Comparison of ENCODE assay signal across 9 cellular contexts in genomic region chr10:104300736-104301292, GRCh38. TPM values are rescaled to one million over a fixed set of nuclear protein-coding genes. Genes with fewer than 3 reads are reported as not detected.
A peak's percentile ranks its signal among the peaks of the same experiment; 100 is the strongest.
DNase-seq lines count a peak whose midpoint lies in the region; ATAC-seq and TF ChIP-seq lines count a peak whose summit lies in the region.
"Had no signal": no experiment of that assay in that cellular context is flagged by ENCODE, and none has a peak within 500 bp of the region (broad histone marks: within the 10 kb centered on the region; RNA-seq: fewer than 3 reads in every experiment).

No MANE protein-coding gene starts in this region.

- intact Hi-C loops in activated naive CD4-positive, alpha-beta T cell treated with anti-CD3 and anti-CD28 coated beads for 36 hours (cut with micrococcal nuclease), result loop anchor here (1.0 kb wide), 2 partner anchors 32 to 37 kb away; partner anchors contain the start of genes GSTO2 and ITPRIP
- intact Hi-C loops in OCI-LY7 (cut with micrococcal nuclease; ENCODE audit: unreplicated experiment) (loop anchor here (1.0 kb wide), 1 partner anchor 10 kb away; no protein-coding TSS in a partner anchor), right lobe of liver (cut with DNase I) (no loop called here)

- H2AFZ ChIP-seq in OCI-LY7 (ENCODE audit: low read length), result peak overlapping the region; percentile 26; the same call in 1 of the 2 replicates

- peaks cover 2% of the 10 kb centered on the region for H3K36me3 Mint-ChIP-seq in activated naive CD4-positive, alpha-beta T cell treated with anti-CD3 and anti-CD28 coated beads for 36 hours (ENCODE audit: low read depth)
- H3K36me3 Mint-ChIP-seq in stimulated activated naive B cell treated with anti-CD40 and anti-IgM and Interleukin-4, amounts not matched to agents 10 μg/mL and 1 μg/mL and 100 μg/mL, for 72 hours, result no peaks in the 10 kb centered on the region

- no peaks in the 10 kb centered on the region for H3K36me3 ChIP-seq in OCI-LY7 (ENCODE audit: insufficient read depth, low read length)
- no peaks in the 10 kb centered on the region for H3K36me3 ChIP-seq in right lobe of liver

- no peaks in the 10 kb centered on the region for H3K79me2 ChIP-seq in OCI-LY7 (ENCODE audit: insufficient read depth, low read depth, low read length)

- no peaks in the 10 kb centered on the region for H3K9me3 Mint-ChIP-seq in activated naive CD4-positive, alpha-beta T cell treated with anti-CD3 and anti-CD28 coated beads for 36 hours
- no peaks in the 10 kb centered on the region for H3K9me3 Mint-ChIP-seq in stimulated activated naive B cell treated with anti-CD40 and anti-IgM and Interleukin-4, amounts not matched to agents 10 μg/mL and 1 μg/mL and 100 μg/mL, for 72 hours
- H3K9me3 Mint-ChIP-seq: activated B cell treated with CpG ODN at 0.5 μM for 24 hours had no signal

- H3K4me3 ChIP-seq in OCI-LY7 (ENCODE audit: low read depth, low read length, poor library complexity, severe bottlenecking), result no peak overlapping the region
- no peak overlapping the region for H3K4me3 ChIP-seq in right lobe of liver

- no peak overlapping the region for H3K27ac ChIP-seq in OCI-LY7 (ENCODE audit: low read depth, low read length, poor library complexity, severe bottlenecking)
- peak overlapping the region; percentile 61 to 80 (median 63) for H3K27ac ChIP-seq in right lobe of liver

- no peak for TF ChIP-seq CTCF in OCI-LY7 (conservative IDR thresholded peaks at IDR 0.05; ENCODE audit: low read length)
- no peak for TF ChIP-seq CTCF in right lobe of liver (IDR thresholded peaks at IDR 0.05)

- H3K4me2 ChIP-seq in OCI-LY7 (ENCODE audit: low read length), result peak overlapping the region; percentile 25; the same call in 1 of the 2 replicates

- peak; percentile 56 to 75 (median 58) for ATAC-seq in right lobe of liver
- no peak for ATAC-seq in stimulated activated naive B cell treated with anti-CD40 and anti-IgM and Interleukin-4, amounts not matched to agents 10 μg/mL and 1 μg/mL and 100 μg/mL, for 72 hours (replicated peaks)

- 29% methylated on average over 5 of the region's 7 CpGs for WGBS in right lobe of liver (ENCODE audit: insufficient coverage, low coverage, low lambda C conversion rate, missing lambda C conversion rate)

- peaks cover 36% of the 10 kb centered on the region for H3K4me1 Mint-ChIP-seq in activated naive CD4-positive, alpha-beta T cell treated with anti-CD3 and anti-CD28 coated beads for 36 hours (ENCODE audit: low read depth)
- peaks cover 3 to 10% of the 10 kb centered on the region in 2 donors for H3K4me1 Mint-ChIP-seq in stimulated activated naive B cell treated with anti-CD40 and anti-IgM and Interleukin-4, amounts not matched to agents 10 μg/mL and 1 μg/mL and 100 μg/mL, for 72 hours

- H3K4me1 ChIP-seq in OCI-LY7 (ENCODE audit: insufficient read depth, low read length, poor library complexity, severe bottlenecking) (peaks cover 18% of the 10 kb centered on the region), right lobe of liver (peaks cover 0 to 9% (median 0%) of the 10 kb centered on the region in 4 donors)

- peak overlapping the region; percentile 78 for H3K27ac Mint-ChIP-seq in activated naive CD4-positive, alpha-beta T cell treated with anti-CD3 and anti-CD28 coated beads for 36 hours
- no peak overlapping the region for H3K27ac Mint-ChIP-seq in stimulated activated naive B cell treated with anti-CD40 and anti-IgM and Interleukin-4, amounts not matched to agents 10 μg/mL and 1 μg/mL and 100 μg/mL, for 72 hours
- H3K27ac Mint-ChIP-seq: activated B cell treated with CpG ODN at 0.5 μM for 24 hours had no signal

- no peaks in the 10 kb centered on the region for H4K20me1 ChIP-seq in OCI-LY7 (ENCODE audit: insufficient read depth, low read length)

- H3K4me3 Mint-ChIP-seq in activated naive CD4-positive, alpha-beta T cell treated with anti-CD3 and anti-CD28 coated beads for 36 hours, result peak overlapping the region; percentile 64
- no peak overlapping the region for H3K4me3 Mint-ChIP-seq in stimulated activated naive B cell treated with anti-CD40 and anti-IgM and Interleukin-4, amounts not matched to agents 10 μg/mL and 1 μg/mL and 100 μg/mL, for 72 hours
- H3K4me3 Mint-ChIP-seq: activated B cell treated with CpG ODN at 0.5 μM for 24 hours had no signal

- no TSS peak for BruUV-seq in OCI-LY7 (replicated peaks; lab: Mats Ljungman, UMichigan)

- H3K27me3 ChIP-seq in right lobe of liver, result no peaks in the 10 kb centered on the region

- H3K9me2 ChIP-seq in OCI-LY7 (ENCODE audit: insufficient read depth, low read length), result no peaks in the 10 kb centered on the region

- no peak for TF ChIP-seq POLR2A in right lobe of liver (IDR thresholded peaks at IDR 0.05)

- DNase-seq in activated naive CD4-positive, alpha-beta T cell treated with anti-CD3 and anti-CD28 coated beads for 36 hours, result peak; percentile 67
- DNase-seq in activated naive CD4-positive, alpha-beta T cell treated with Interleukin-2 at 50 U/mL for 16 hours, result no peak
- DNase-seq in OCI-LY7 (ENCODE audit: low spot score) (peak; percentile 58), cerebellum (ENCODE audit: low spot score) (peak; percentile 52), right lobe of liver (peak in 1 of 3 donors; percentile 44), stromal cell of bone marrow (ENCODE audit: low read depth) (peak; percentile 98)
- DNase-seq in activated CD8-positive, alpha-beta memory T cell treated with anti-CD3 and anti-CD28 coated beads for 24 hours, result no peak
- DNase-seq in stimulated activated naive B cell treated with anti-CD40 and anti-IgM and Interleukin-4, amounts not matched to agents 10 μg/mL and 1 μg/mL and 100 μg/mL, for 72 hours, result no peak
- DNase-seq: activated B cell treated with CpG ODN at 0.5 μM for 24 hours had no signal

- peaks cover under 1% of the 10 kb centered on the region for H3K27me3 Mint-ChIP-seq in activated naive CD4-positive, alpha-beta T cell treated with anti-CD3 and anti-CD28 coated beads for 36 hours (ENCODE audit: low read depth)
- H3K27me3 Mint-ChIP-seq in stimulated activated naive B cell treated with anti-CD40 and anti-IgM and Interleukin-4, amounts not matched to agents 10 μg/mL and 1 μg/mL and 100 μg/mL, for 72 hours, result peaks cover 18% of the 10 kb centered on the region in 2 donors

- CTCF ChIA-PET in activated naive CD4-positive, alpha-beta T cell treated with anti-CD3 and anti-CD28 coated beads for 36 hours (lab: Charles Lee), result interaction anchor here (0.9 to 3.9 kb wide), 5 partner anchors 9 to 173 kb away, joined by 3 to 31 read pairs (median 20); partner anchors contain the start of gene CFAP58
- CTCF ChIA-PET in OCI-LY7 (lab: Charles Lee; ENCODE audit: unreplicated experiment), result interaction anchor here (0.8 to 1.1 kb wide), 2 partner anchors 9 to 27 kb away, joined by 4 read pairs; no protein-coding TSS in a partner anchor

- H3K9me3 ChIP-seq in OCI-LY7 (ENCODE audit: low read length) (no peaks in the 10 kb centered on the region), right lobe of liver (no peaks in the 10 kb centered on the region)

- POLR2A ChIA-PET in OCI-LY7 (lab: Charles Lee), result interaction anchor here (0.6 kb wide), 1 partner anchor 21 kb away, joined by 3 read pairs; no protein-coding TSS in a partner anchor

RNA-seq across cellular contexts. Expression of gene GSTO2, which starts 31.8 kb away (rescaled TPM):
- total RNA-seq in activated naive CD4-positive, alpha-beta T cell treated with anti-CD3 and anti-CD28 coated beads for 36 hours, result 1 to 10 TPM; 3.0 to 3.6 TPM
- 1.6 and 8.2 TPM in 2 replicates for total RNA-seq in OCI-LY7 (2014; rRNA removed; shearing (Covaris generic))
- total RNA-seq in OCI-LY7 (2022), result 1.6 and 2.2 TPM in 2 replicates
- 2.2 TPM for total RNA-seq in cerebellum
- total RNA-seq in right lobe of liver, result 1 to 10 TPM; 1.4 to 5.3 (median 2.8) TPM

RNA-seq across cellular contexts. Expression of gene ITPRIP, which starts 37.5 kb away (rescaled TPM):
- total RNA-seq in activated naive CD4-positive, alpha-beta T cell treated with anti-CD3 and anti-CD28 coated beads for 36 hours, result 10 to 100 TPM; 24.5 to 25.3 TPM
- 3.3 and 6.0 TPM in 2 replicates for total RNA-seq in OCI-LY7 (2014; rRNA removed; shearing (Covaris generic))
- 18.0 and 19.6 TPM in 2 replicates for total RNA-seq in OCI-LY7 (2022)
- 4.3 TPM for total RNA-seq in cerebellum
- total RNA-seq in right lobe of liver, result 1 to 10 TPM; 2.9 to 9.7 (median 7.7) TPM

RNA-seq across cellular contexts. Expression of gene GSTO1, which starts 46.1 kb away (rescaled TPM):
- 100 to 1,000 TPM; 197 to 201 TPM for total RNA-seq in activated naive CD4-positive, alpha-beta T cell treated with anti-CD3 and anti-CD28 coated beads for 36 hours
- total RNA-seq in OCI-LY7 (2014; rRNA removed; shearing (Covaris generic)), result 21.4 and 27.4 TPM in 2 replicates
- 1.7 and 2.6 TPM in 2 replicates for total RNA-seq in OCI-LY7 (2022)
- 7.9 TPM for total RNA-seq in cerebellum
- total RNA-seq in right lobe of liver, result 100 to 1,000 TPM; 205 to 273 (median 240) TPM

RNA-seq across cellular contexts. Expression of gene CFAP58, which starts 52.8 kb away (rescaled TPM):
- total RNA-seq in activated naive CD4-positive, alpha-beta T cell treated with anti-CD3 and anti-CD28 coated beads for 36 hours, result under 1 TPM; 0.59 to 0.86 TPM
- 0.09 and 0.36 TPM in 2 replicates for total RNA-seq in OCI-LY7 (2014; rRNA removed; shearing (Covaris generic))
- total RNA-seq in OCI-LY7 (2022), result 1.5 and 2.0 TPM in 2 replicates
- 0.45 TPM for total RNA-seq in cerebellum
- total RNA-seq in right lobe of liver, result 1 to 10 TPM in 1 of 6 experiments, under 1 TPM in 3, not detected in 2; 0.10 to 2.9 (median 0.15) TPM
- total RNA-seq: activated B cell treated with CpG ODN at 0.5 μM for 24 hours had no signal

Comparison
In these comparisons a context has a peak if more than half of its experiments do, and no peak if none do; other contexts are left out.
1. DNase-seq: peak in activated naive CD4-positive, alpha-beta T cell treated with anti-CD3 and anti-CD28 coated beads for 36 hours (single experiment), OCI-LY7 (single experiment), cerebellum (single experiment) and stromal cell of bone marrow (single experiment); none in activated naive CD4-positive, alpha-beta T cell treated with Interleukin-2 at 50 U/mL for 16 hours (single experiment), activated CD8-positive, alpha-beta memory T cell treated with anti-CD3 and anti-CD28 coated beads for 24 hours (single experiment) and stimulated activated naive B cell treated with anti-CD40 and anti-IgM and Interleukin-4, amounts not matched to agents 10 μg/mL and 1 μg/mL and 100 μg/mL, for 72 hours (single experiment).
2. ATAC-seq: peak in right lobe of liver (4 of 4); none in stimulated activated naive B cell treated with anti-CD40 and anti-IgM and Interleukin-4, amounts not matched to agents 10 μg/mL and 1 μg/mL and 100 μg/mL, for 72 hours (0 of 2).
3. RNA of gene GSTO1, which starts 46.1 kb away (total RNA-seq): 205 to 273 TPM in right lobe of liver and 197 to 201 TPM in activated naive CD4-positive, alpha-beta T cell treated with anti-CD3 and anti-CD28 coated beads for 36 hours; 1.7 to 27.4 TPM in OCI-LY7 and 7.9 TPM in cerebellum (single experiment); every median in the first group is over 4 times any median in the second.
4. intact Hi-C loops: an anchor here in activated naive CD4-positive, alpha-beta T cell treated with anti-CD3 and anti-CD28 coated beads for 36 hours (1.0 kb wide) and OCI-LY7 (1.0 kb wide); none called in right lobe of liver.